Comparison of ENCODE assay signal across 20 cellular contexts in genomic region chr6:103113416-103113815, GRCh38.
A peak's percentile ranks its signal among the peaks of the same experiment; 100 is the strongest.
DNase-seq lines count a peak whose midpoint lies in the region; ATAC-seq and TF ChIP-seq lines count a peak whose summit lies in the region.
"Had no signal": no experiment of that assay in that cellular context is flagged by ENCODE, and none has a peak within 500 bp of the region (broad histone marks: within the 10 kb centered on the region; RNA-seq: fewer than 3 reads in every experiment).

No MANE protein-coding gene starts in this region.

- H3K36me3 Mint-ChIP-seq in activated CD8-positive, alpha-beta T cell treated with anti-CD3 and anti-CD28 coated beads, Interleukin-2, amount 10 ng/mL, durations not matched to agents 7 days and 5 days (ENCODE audit: low read depth) = no peaks in the 10 kb centered on the region
- H3K36me3 Mint-ChIP-seq: CD4-positive, alpha-beta memory T cell had no signal

- in situ Hi-C loops in mammary epithelial cell (cut with MboI; ENCODE audit: low sequenced_read_pairs in 2 of 2) (no loop called here), ACHN (cut with HindIII; ENCODE audit: low pct_ligation_motif_present, low pct_unique_long_range_greater_than_20kb, low sequenced_read_pairs) (no loop called here)

- H4K20me1 ChIP-seq in mammary epithelial cell (ENCODE audit: insufficient read depth, low read length) = no peaks in the 10 kb centered on the region

- H3K4me3 Mint-ChIP-seq in activated CD8-positive, alpha-beta T cell treated with anti-CD3 and anti-CD28 coated beads, Interleukin-2, amount 10 ng/mL, durations not matched to agents 7 days and 5 days = no peak overlapping the region
- H3K4me3 Mint-ChIP-seq: CD4-positive, alpha-beta memory T cell; H9 had no signal

- BruUV-seq in mammary epithelial cell (replicated peaks; lab: Mats Ljungman, UMichigan) = no TSS peak

- POLR2A ChIA-PET in RWPE1 (lab: Yijun Ruan, JAX; ENCODE audit: low non-redundant PET) = no interaction called here
- POLR2A ChIA-PET in activated CD8-positive, alpha-beta T cell treated with anti-CD3 and anti-CD28 coated beads, Interleukin-2, amount 10 ng/mL, durations not matched to agents 7 days and 5 days (lab: Charles Lee) = no interaction called here

- no peaks in the 10 kb centered on the region for H3K9me3 Mint-ChIP-seq in activated CD8-positive, alpha-beta T cell treated with anti-CD3 and anti-CD28 coated beads, Interleukin-2, amount 10 ng/mL, durations not matched to agents 7 days and 5 days (ENCODE audit: insufficient read depth)
- H3K9me3 Mint-ChIP-seq: H9 had no signal

- peaks cover 3% of the 10 kb centered on the region for H3K4me1 ChIP-seq in mammary epithelial cell (ENCODE audit: insufficient read depth, low read length)
- H3K4me1 ChIP-seq: A549 had no signal

- no peak overlapping the region for H3K27ac Mint-ChIP-seq in activated CD8-positive, alpha-beta T cell treated with anti-CD3 and anti-CD28 coated beads, Interleukin-2, amount 10 ng/mL, durations not matched to agents 7 days and 5 days
- H3K27ac Mint-ChIP-seq: CD4-positive, alpha-beta memory T cell; H9 had no signal

- H3K9ac ChIP-seq in mammary epithelial cell (ENCODE audit: insufficient read depth, low read length) = no peak overlapping the region
- H3K9ac ChIP-seq: GM23248 had no signal

- ATAC-seq in HG03432 (IDR thresholded peaks at IDR 0.05; ENCODE audit: unreplicated experiment) (peak; percentile 50), left colon (no peak)
- no peak for ATAC-seq in activated CD8-positive, alpha-beta T cell treated with anti-CD3 and anti-CD28 coated beads, Interleukin-2, amount 10 ng/mL, durations not matched to agents 7 days and 5 days
- ATAC-seq: A549, HCT116 had no signal

- H3K27me3 ChIP-seq in mammary epithelial cell (ENCODE audit: insufficient read depth, low read length) = no peaks in the 10 kb centered on the region

- dilution Hi-C loops in mammary epithelial cell (cut with HindIII; ENCODE audit: low sequenced_read_pairs) = no loop called here

- no peak overlapping the region for H2AFZ ChIP-seq in mammary epithelial cell (ENCODE audit: low read depth, low read length)
- H2AFZ ChIP-seq: GM23248 had no signal

- WGBS in mammary epithelial cell (ENCODE audit: low coverage, missing lambda C conversion rate) = 37% methylated on average over 1 of the region's 1 CpG

- no peaks in the 10 kb centered on the region for H3K36me3 ChIP-seq in mammary epithelial cell (ENCODE audit: insufficient read depth, low read length)

- CTCF ChIA-PET in RWPE1 (lab: Yijun Ruan, JAX) = no interaction called here
- CTCF ChIA-PET in mammary epithelial cell (lab: Charles Lee; ENCODE audit: low non-redundant PET) = no interaction called here
- CTCF ChIA-PET in activated CD8-positive, alpha-beta T cell treated with anti-CD3 and anti-CD28 coated beads, Interleukin-2, amount 10 ng/mL, durations not matched to agents 7 days and 5 days (lab: Charles Lee) = no interaction called here

- TF ChIP-seq CTCF in RWPE1 (conservative IDR thresholded peaks at IDR 0.05; ENCODE audit: low read depth) (no peak), mammary epithelial cell (conservative IDR thresholded peaks at IDR 0.05 in 1 of 2, IDR thresholded peaks at IDR 0.05 in 1 of 2; ENCODE audit: extremely low read depth in 1 of 2, insufficient read depth in 1 of 2, low read depth in 1 of 2, low read length in 2 of 2) (no peak)

- no peaks in the 10 kb centered on the region for H3K9me3 ChIP-seq in mammary epithelial cell (replicated peaks; ENCODE audit: insufficient read depth, low read length)
- H3K9me3 ChIP-seq: A549 had no signal

- intact Hi-C loops in mammary epithelial cell (cut with micrococcal nuclease) = no loop called here
- intact Hi-C loops in left colon (cut with DNase I, micrococcal nuclease) = no loop called here

- no peak overlapping the region for H3K4me3 ChIP-seq in mammary epithelial cell (replicated peaks in 1 of 3; ENCODE audit: insufficient read depth in 1 of 3, low read depth in 2 of 3, low read length in 3 of 3)
- H3K4me3 ChIP-seq: A549, GM23248 had no signal

- H3K4me1 Mint-ChIP-seq in activated CD8-positive, alpha-beta T cell treated with anti-CD3 and anti-CD28 coated beads, Interleukin-2, amount 10 ng/mL, durations not matched to agents 7 days and 5 days (ENCODE audit: low read depth) = no peaks in the 10 kb centered on the region
- H3K4me1 Mint-ChIP-seq: CD4-positive, alpha-beta memory T cell; H9 had no signal

- H3K27me3 Mint-ChIP-seq in activated CD8-positive, alpha-beta T cell treated with anti-CD3 and anti-CD28 coated beads, Interleukin-2, amount 10 ng/mL, durations not matched to agents 7 days and 5 days (ENCODE audit: low read depth) = no peaks in the 10 kb centered on the region
- H3K27me3 Mint-ChIP-seq: CD4-positive, alpha-beta memory T cell had no signal

- no peak overlapping the region for H3K27ac ChIP-seq in RWPE1
- no peak overlapping the region for H3K27ac ChIP-seq in mammary epithelial cell (ENCODE audit: insufficient read depth, low read depth, low read length)
- H3K27ac ChIP-seq in epithelial cell of prostate = no peak overlapping the region
- H3K27ac ChIP-seq: A549, GM23248 had no signal

- no peaks in the 10 kb centered on the region for H3K79me2 ChIP-seq in mammary epithelial cell (ENCODE audit: insufficient read depth, low read length)

- peak; percentile 1 for DNase-seq in RWPE1 (ENCODE audit: low spot score)
- peak; percentile 33 for DNase-seq in mammary epithelial cell
- DNase-seq in epithelial cell of prostate (ENCODE audit: low read depth, low spot score) = peak; percentile 16
- no peak for DNase-seq in ACHN
- DNase-seq in H4 (ENCODE audit: low spot score) = no peak
- no peak for DNase-seq in left colon
- no peak for DNase-seq in activated CD8-positive, alpha-beta T cell treated with anti-CD3 and anti-CD28 coated beads, Interleukin-2, amount 10 ng/mL, durations not matched to agents 7 days and 5 days
- DNase-seq: 8988T; C1 segment of cervical spinal cord; Calu3; CD4-positive, alpha-beta memory T cell; COR-L47; DMS53; DMS79 treated with DMSO at 0.1 percent for 48 hours; GF-D8; GM23248; H9 had no signal

- peak overlapping the region; percentile 10 for H3K4me2 ChIP-seq in mammary epithelial cell (ENCODE audit: insufficient read depth, low read depth, low read length)
- H3K4me2 ChIP-seq: A549 had no signal

Comparison
In these comparisons a context has a peak if more than half of its experiments do, and no peak if none do; other contexts are left out.
1. DNase-seq: peak in RWPE1 (single experiment), mammary epithelial cell (single experiment) and epithelial cell of prostate (single experiment); none in ACHN (single experiment), H4 (single experiment), left colon (0 of 2) and activated CD8-positive, alpha-beta T cell treated with anti-CD3 and anti-CD28 coated beads, Interleukin-2, amount 10 ng/mL, durations not matched to agents 7 days and 5 days (single experiment).